In the genomic region with DNA sequence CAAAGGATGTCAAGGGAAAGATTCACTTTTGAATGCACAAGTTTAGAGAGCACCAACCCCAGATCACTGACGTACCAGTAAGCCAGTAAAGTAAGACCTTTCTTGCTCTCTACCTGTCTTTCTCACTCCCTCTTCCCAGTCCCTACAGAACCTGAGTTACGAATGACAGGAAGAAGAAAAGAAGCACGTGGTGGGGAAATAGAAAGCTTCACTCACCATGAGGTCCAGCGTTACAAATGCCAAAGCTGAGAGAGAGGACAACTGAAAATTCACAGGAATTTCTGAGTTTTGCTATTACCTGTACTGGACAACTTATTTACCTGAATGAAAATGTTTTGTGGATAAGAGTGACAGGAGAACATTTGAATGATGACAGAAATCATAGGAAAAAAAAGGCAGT, we compare ENCODE assay signal across 29 cellular contexts.
"Had no signal": no experiment of that assay in that cellular context is flagged by ENCODE, and none has a peak within 500 bp of the region (broad histone marks: within the 10 kb centered on the region; RNA-seq: fewer than 3 reads in every experiment).

No MANE protein-coding gene starts in this region.

- DNase-seq: colonic mucosa; cortex of kidney; dermis blood vessel endothelial cell; dorsolateral prefrontal cortex; effector CD4-positive, alpha-beta T cell; effector CD8-positive, alpha-beta T cell; effector memory CD4-positive, alpha-beta T cell; effector memory CD8-positive, alpha-beta T cell; endodermal cell; erythroblast; esophagus squamous epithelium; foreskin fibroblast; foreskin keratinocyte; foreskin melanocyte; gastrocnemius medialis; glutamatergic neuron; head of caudate nucleus; heart left ventricle; heart right ventricle had no signal

- H3K4me3 ChIP-seq: colonic mucosa, coronary artery, dorsolateral prefrontal cortex, esophagus muscularis mucosa, esophagus squamous epithelium, gastrocnemius medialis, gastroesophageal sphincter, heart left ventricle, heart right ventricle had no signal

- H3K27me3 ChIP-seq: colonic mucosa, esophagus muscularis mucosa, esophagus squamous epithelium, foreskin keratinocyte, gastrocnemius medialis, gastroesophageal sphincter, heart left ventricle, heart right ventricle had no signal

- H3K4me1 Mint-ChIP-seq: endodermal cell had no signal

- H3K4me3 Mint-ChIP-seq: dendritic cell treated with granulocyte-macrophage colony-stimulating factor and Interleukin-4, amounts not matched to agents 40 ng/mL and 50 ng/mL, for 4 days; effector memory CD8-positive, alpha-beta T cell; endodermal cell had no signal

- FAIRE-seq: colon, endometrium, endothelial cell of umbilical vein, frontal cortex had no signal

- H3K27me3 Mint-ChIP-seq: dendritic cell treated with granulocyte-macrophage colony-stimulating factor and Interleukin-4, amounts not matched to agents 40 ng/mL and 50 ng/mL, for 4 days; effector memory CD8-positive, alpha-beta T cell had no signal

- H3K36me3 ChIP-seq: colonic mucosa, esophagus muscularis mucosa, esophagus squamous epithelium, gastrocnemius medialis, gastroesophageal sphincter, heart left ventricle, heart right ventricle had no signal

- H3K9me3 Mint-ChIP-seq: dendritic cell treated with granulocyte-macrophage colony-stimulating factor and Interleukin-4, amounts not matched to agents 40 ng/mL and 50 ng/mL, for 4 days; endodermal cell had no signal

- H3K4me1 ChIP-seq: colonic mucosa, esophagus squamous epithelium, foreskin keratinocyte, gastroesophageal sphincter, heart left ventricle, heart right ventricle had no signal

- ATAC-seq: effector memory CD8-positive, alpha-beta T cell; esophagus mucosa; foreskin keratinocyte; gastrocnemius medialis; gastroesophageal sphincter; heart left ventricle; heart right ventricle had no signal

- H3K27ac ChIP-seq: colonic mucosa, coronary artery, dorsolateral prefrontal cortex, epithelial cell of prostate, esophagus muscularis mucosa, esophagus squamous epithelium, foreskin keratinocyte, gastrocnemius medialis, gastroesophageal sphincter, heart left ventricle, heart right ventricle had no signal

- H3K9me3 ChIP-seq: colonic mucosa, esophagus muscularis mucosa, esophagus squamous epithelium, gastrocnemius medialis, gastroesophageal sphincter had no signal

- H3K27ac Mint-ChIP-seq: dendritic cell treated with granulocyte-macrophage colony-stimulating factor and Interleukin-4, amounts not matched to agents 40 ng/mL and 50 ng/mL, for 4 days; effector memory CD8-positive, alpha-beta T cell; endodermal cell had no signal
